2 cellular contexts compared by ENCODE assay signal in the genomic region with DNA sequence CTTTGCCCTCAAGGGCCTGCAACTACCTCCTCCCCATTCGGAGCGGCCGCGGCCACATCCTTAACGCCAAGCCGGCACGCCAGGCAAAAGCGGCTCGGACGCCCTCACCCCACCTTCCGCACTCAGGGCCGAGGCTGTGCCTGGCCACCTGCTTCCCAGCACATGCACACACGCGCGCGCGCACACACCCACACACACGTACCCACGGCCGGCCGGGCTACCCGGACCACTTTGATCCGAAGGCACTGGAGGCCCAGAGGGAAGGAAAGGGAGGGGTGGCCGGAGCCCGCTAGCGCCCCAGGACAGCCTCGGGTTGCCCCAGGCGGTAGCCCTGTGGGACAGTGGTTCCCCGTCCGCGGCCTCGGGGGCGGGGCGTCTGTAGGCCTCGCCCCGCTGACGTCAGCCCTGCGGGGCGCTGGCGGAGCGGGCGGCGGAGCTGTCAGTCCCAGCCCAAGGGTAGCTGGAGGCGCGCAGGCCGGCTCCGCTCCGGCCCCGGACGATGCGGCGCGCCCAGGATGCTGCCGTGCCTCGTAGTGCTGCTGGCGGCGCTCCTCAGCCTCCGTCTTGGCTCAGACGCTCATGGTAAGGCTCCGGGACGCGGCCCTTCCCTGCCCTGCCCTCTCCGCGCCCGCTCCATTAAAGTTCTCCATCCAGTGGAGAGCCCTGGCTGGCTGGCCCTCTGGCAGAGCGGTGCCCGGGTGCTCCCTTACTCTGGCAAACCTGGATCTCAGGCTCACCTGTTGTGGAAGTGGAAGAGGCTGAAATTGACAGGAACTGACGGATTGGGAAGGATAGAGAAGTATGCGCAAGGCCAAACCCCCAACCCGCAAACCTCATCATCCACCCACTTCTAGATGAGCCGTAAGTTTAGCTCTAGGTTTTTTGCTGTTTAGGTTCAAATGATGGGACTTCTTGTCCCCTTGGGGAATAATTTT.
TF ChIP-seq lines count a peak whose summit lies in the region.

Gene IL10RA (plus strand): TSS at position 442 of the 935 bp plus-strand sequence. CDS start 74 bp downstream, at position 516.

TF ChIP-seq in HCT116, 20 proteins besides CTCF, POLR2A, EP300 and RAD21:
- TF ChIP-seq YY1 (IDR thresholded peaks at IDR 0.05; ENCODE audit: extremely low read depth, insufficient replicate concordance, low read depth, low read length) (no peak), SRF (IDR thresholded peaks at IDR 0.05; ENCODE audit: low read depth) (no peak), FOSL1 (IDR thresholded peaks at IDR 0.05; ENCODE audit: low read depth) (no peak), EZH2 (IDR thresholded peaks at IDR 0.05) (no peak), CEBPB (IDR thresholded peaks at IDR 0.05; ENCODE audit: low read depth) (no peak), ELF1 (IDR thresholded peaks at IDR 0.05; ENCODE audit: borderline replicate concordance, low read depth) (no peak), EGR1 (IDR thresholded peaks at IDR 0.05; ENCODE audit: low read depth) (peak; percentile 74), JUND (IDR thresholded peaks at IDR 0.05) (no peak), ZNF274 (IDR thresholded peaks at IDR 0.05; ENCODE audit: low read depth, low read length) (no peak), SP1 (IDR thresholded peaks at IDR 0.05; ENCODE audit: low read depth) (no peak), TCF7L2 (IDR thresholded peaks at IDR 0.05; ENCODE audit: borderline replicate concordance, extremely low read depth, insufficient read depth, insufficient read length) (peak; percentile 29), SIN3A (IDR thresholded peaks at IDR 0.05; ENCODE audit: low read depth) (no peak), CBX3 (IDR thresholded peaks at IDR 0.05; ENCODE audit: low read depth) (0 out of 2 replicates have a peak, but pooled peaks have one; percentile 33), EZH2phosphoT487 (IDR thresholded peaks at IDR 0.05; ENCODE audit: borderline replicate concordance) (no peak), ZFX (IDR thresholded peaks at IDR 0.05) (peak; percentile 51), POLR2AphosphoS5 (IDR thresholded peaks at IDR 0.05; ENCODE audit: low read depth, low read length) (peak; percentile 87)
- TF ChIP-seq, protein P1, sequence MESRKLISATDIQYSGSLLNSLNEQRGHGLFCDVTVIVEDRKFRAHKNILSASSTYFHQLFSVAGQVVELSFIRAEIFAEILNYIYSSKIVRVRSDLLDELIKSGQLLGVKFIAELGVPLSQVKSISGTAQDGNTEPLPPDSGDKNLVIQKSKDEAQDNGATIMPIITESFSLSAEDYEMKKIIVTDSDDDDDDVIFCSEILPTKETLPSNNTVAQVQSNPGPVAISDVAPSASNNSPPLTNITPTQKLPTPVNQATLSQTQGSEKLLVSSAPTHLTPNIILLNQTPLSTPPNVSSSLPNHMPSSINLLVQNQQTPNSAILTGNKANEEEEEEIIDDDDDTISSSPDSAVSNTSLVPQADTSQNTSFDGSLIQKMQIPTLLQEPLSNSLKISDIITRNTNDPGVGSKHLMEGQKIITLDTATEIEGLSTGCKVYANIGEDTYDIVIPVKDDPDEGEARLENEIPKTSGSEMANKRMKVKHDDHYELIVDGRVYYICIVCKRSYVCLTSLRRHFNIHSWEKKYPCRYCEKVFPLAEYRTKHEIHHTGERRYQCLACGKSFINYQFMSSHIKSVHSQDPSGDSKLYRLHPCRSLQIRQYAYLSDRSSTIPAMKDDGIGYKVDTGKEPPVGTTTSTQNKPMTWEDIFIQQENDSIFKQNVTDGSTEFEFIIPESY (IDR thresholded peaks at IDR 0.05; ENCODE audit: extremely low read depth, insufficient replicate concordance, low read length) = no peak
- TF ChIP-seq, protein P2, sequence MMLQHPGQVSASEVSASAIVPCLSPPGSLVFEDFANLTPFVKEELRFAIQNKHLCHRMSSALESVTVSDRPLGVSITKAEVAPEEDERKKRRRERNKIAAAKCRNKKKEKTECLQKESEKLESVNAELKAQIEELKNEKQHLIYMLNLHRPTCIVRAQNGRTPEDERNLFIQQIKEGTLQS (IDR thresholded peaks at IDR 0.05) = no peak
- TF ChIP-seq, protein P3, sequence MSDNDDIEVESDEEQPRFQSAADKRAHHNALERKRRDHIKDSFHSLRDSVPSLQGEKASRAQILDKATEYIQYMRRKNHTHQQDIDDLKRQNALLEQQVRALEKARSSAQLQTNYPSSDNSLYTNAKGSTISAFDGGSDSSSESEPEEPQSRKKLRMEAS (IDR thresholded peaks at IDR 0.05) = peak; percentile 98
- TF ChIP-seq, protein P4, sequence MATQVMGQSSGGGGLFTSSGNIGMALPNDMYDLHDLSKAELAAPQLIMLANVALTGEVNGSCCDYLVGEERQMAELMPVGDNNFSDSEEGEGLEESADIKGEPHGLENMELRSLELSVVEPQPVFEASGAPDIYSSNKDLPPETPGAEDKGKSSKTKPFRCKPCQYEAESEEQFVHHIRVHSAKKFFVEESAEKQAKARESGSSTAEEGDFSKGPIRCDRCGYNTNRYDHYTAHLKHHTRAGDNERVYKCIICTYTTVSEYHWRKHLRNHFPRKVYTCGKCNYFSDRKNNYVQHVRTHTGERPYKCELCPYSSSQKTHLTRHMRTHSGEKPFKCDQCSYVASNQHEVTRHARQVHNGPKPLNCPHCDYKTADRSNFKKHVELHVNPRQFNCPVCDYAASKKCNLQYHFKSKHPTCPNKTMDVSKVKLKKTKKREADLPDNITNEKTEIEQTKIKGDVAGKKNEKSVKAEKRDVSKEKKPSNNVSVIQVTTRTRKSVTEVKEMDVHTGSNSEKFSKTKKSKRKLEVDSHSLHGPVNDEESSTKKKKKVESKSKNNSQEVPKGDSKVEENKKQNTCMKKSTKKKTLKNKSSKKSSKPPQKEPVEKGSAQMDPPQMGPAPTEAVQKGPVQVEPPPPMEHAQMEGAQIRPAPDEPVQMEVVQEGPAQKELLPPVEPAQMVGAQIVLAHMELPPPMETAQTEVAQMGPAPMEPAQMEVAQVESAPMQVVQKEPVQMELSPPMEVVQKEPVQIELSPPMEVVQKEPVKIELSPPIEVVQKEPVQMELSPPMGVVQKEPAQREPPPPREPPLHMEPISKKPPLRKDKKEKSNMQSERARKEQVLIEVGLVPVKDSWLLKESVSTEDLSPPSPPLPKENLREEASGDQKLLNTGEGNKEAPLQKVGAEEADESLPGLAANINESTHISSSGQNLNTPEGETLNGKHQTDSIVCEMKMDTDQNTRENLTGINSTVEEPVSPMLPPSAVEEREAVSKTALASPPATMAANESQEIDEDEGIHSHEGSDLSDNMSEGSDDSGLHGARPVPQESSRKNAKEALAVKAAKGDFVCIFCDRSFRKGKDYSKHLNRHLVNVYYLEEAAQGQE (IDR thresholded peaks at IDR 0.05; ENCODE audit: low read depth) = no peak

TF ChIP-seq in HepG2, 621 proteins besides CTCF, POLR2A, EP300 and RAD21 (continued from another document and continues in another):
- TF ChIP-seq, protein P5, sequence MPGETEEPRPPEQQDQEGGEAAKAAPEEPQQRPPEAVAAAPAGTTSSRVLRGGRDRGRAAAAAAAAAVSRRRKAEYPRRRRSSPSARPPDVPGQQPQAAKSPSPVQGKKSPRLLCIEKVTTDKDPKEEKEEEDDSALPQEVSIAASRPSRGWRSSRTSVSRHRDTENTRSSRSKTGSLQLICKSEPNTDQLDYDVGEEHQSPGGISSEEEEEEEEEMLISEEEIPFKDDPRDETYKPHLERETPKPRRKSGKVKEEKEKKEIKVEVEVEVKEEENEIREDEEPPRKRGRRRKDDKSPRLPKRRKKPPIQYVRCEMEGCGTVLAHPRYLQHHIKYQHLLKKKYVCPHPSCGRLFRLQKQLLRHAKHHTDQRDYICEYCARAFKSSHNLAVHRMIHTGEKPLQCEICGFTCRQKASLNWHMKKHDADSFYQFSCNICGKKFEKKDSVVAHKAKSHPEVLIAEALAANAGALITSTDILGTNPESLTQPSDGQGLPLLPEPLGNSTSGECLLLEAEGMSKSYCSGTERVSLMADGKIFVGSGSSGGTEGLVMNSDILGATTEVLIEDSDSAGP (CRISPR knock-in tag; IDR thresholded peaks at IDR 0.05; ENCODE audit: borderline replicate concordance) = peak; percentile 51; the same call in 1 of the 2 replicates
- TF ChIP-seq ZNF547 (CRISPR knock-in tag; IDR thresholded peaks at IDR 0.05) (0 out of 2 replicates have a peak, but pooled peaks have one; percentile 44), ISL2 (CRISPR knock-in tag; IDR thresholded peaks at IDR 0.05) (0 out of 2 replicates have a peak, but pooled peaks have one; percentile 16), ZBTB3 (CRISPR knock-in tag; IDR thresholded peaks at IDR 0.05; ENCODE audit: borderline replicate concordance, low read depth) (no peak), NFYC (CRISPR knock-in tag; IDR thresholded peaks at IDR 0.05) (peak; percentile 29; the same call in 1 of the 2 replicates), ZNF598 (CRISPR knock-in tag; IDR thresholded peaks at IDR 0.05; ENCODE audit: borderline replicate concordance) (peak; percentile 42; the same call in 1 of the 2 replicates), ZFY (CRISPR knock-in tag; IDR thresholded peaks at IDR 0.05) (peak; percentile 36; the same call in 1 of the 2 replicates), EED (CRISPR knock-in tag; IDR thresholded peaks at IDR 0.05) (0 out of 2 replicates have a peak, but pooled peaks have one; percentile 32), KDM5B (CRISPR knock-in tag; IDR thresholded peaks at IDR 0.05; ENCODE audit: borderline replicate concordance) (peak; percentile 52; the same call in 1 of the 2 replicates), CREB1 (IDR thresholded peaks at IDR 0.05) (peak; percentile 31; the same call in 1 of the 2 replicates), CREB1 (CRISPR knock-in tag; IDR thresholded peaks at IDR 0.05) (no peak), MTF1 (CRISPR knock-in tag; IDR thresholded peaks at IDR 0.05) (no peak), EZH2 (conservative IDR thresholded peaks at IDR 0.05; ENCODE audit: low read depth, low read length) (peak; percentile 25; the same call in 1 of the 2 replicates)
- TF ChIP-seq, protein P6, sequence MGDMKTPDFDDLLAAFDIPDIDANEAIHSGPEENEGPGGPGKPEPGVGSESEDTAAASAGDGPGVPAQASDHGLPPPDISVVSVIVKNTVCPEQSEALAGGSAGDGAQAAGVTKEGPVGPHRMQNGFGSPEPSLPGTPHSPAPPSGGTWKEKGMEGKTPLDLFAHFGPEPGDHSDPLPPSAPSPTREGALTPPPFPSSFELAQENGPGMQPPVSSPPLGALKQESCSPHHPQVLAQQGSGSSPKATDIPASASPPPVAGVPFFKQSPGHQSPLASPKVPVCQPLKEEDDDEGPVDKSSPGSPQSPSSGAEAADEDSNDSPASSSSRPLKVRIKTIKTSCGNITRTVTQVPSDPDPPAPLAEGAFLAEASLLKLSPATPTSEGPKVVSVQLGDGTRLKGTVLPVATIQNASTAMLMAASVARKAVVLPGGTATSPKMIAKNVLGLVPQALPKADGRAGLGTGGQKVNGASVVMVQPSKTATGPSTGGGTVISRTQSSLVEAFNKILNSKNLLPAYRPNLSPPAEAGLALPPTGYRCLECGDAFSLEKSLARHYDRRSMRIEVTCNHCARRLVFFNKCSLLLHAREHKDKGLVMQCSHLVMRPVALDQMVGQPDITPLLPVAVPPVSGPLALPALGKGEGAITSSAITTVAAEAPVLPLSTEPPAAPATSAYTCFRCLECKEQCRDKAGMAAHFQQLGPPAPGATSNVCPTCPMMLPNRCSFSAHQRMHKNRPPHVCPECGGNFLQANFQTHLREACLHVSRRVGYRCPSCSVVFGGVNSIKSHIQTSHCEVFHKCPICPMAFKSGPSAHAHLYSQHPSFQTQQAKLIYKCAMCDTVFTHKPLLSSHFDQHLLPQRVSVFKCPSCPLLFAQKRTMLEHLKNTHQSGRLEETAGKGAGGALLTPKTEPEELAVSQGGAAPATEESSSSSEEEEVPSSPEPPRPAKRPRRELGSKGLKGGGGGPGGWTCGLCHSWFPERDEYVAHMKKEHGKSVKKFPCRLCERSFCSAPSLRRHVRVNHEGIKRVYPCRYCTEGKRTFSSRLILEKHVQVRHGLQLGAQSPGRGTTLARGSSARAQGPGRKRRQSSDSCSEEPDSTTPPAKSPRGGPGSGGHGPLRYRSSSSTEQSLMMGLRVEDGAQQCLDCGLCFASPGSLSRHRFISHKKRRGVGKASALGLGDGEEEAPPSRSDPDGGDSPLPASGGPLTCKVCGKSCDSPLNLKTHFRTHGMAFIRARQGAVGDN (CRISPR knock-in tag; IDR thresholded peaks at IDR 0.05) = peak; percentile 70
- TF ChIP-seq, protein P7, sequence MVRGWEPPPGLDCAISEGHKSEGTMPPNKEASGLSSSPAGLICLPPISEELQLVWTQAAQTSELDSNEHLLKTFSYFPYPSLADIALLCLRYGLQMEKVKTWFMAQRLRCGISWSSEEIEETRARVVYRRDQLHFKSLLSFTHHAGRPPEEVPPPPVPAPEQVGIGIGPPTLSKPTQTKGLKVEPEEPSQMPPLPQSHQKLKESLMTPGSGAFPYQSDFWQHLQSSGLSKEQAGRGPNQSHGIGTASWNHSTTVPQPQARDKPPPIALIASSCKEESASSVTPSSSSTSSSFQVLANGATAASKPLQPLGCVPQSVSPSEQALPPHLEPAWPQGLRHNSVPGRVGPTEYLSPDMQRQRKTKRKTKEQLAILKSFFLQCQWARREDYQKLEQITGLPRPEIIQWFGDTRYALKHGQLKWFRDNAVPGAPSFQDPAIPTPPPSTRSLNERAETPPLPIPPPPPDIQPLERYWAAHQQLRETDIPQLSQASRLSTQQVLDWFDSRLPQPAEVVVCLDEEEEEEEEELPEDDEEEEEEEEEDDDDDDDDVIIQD (CRISPR knock-in tag; IDR thresholded peaks at IDR 0.05; ENCODE audit: low read depth) = no peak
- TF ChIP-seq, protein P8, sequence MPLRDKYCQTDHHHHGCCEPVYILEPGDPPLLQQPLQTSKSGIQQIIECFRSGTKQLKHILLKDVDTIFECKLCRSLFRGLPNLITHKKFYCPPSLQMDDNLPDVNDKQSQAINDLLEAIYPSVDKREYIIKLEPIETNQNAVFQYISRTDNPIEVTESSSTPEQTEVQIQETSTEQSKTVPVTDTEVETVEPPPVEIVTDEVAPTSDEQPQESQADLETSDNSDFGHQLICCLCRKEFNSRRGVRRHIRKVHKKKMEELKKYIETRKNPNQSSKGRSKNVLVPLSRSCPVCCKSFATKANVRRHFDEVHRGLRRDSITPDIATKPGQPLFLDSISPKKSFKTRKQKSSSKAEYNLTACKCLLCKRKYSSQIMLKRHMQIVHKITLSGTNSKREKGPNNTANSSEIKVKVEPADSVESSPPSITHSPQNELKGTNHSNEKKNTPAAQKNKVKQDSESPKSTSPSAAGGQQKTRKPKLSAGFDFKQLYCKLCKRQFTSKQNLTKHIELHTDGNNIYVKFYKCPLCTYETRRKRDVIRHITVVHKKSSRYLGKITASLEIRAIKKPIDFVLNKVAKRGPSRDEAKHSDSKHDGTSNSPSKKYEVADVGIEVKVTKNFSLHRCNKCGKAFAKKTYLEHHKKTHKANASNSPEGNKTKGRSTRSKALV (CRISPR knock-in tag; IDR thresholded peaks at IDR 0.05) = peak; percentile 65; the same call in 1 of the 2 replicates
- TF ChIP-seq, protein P9, sequence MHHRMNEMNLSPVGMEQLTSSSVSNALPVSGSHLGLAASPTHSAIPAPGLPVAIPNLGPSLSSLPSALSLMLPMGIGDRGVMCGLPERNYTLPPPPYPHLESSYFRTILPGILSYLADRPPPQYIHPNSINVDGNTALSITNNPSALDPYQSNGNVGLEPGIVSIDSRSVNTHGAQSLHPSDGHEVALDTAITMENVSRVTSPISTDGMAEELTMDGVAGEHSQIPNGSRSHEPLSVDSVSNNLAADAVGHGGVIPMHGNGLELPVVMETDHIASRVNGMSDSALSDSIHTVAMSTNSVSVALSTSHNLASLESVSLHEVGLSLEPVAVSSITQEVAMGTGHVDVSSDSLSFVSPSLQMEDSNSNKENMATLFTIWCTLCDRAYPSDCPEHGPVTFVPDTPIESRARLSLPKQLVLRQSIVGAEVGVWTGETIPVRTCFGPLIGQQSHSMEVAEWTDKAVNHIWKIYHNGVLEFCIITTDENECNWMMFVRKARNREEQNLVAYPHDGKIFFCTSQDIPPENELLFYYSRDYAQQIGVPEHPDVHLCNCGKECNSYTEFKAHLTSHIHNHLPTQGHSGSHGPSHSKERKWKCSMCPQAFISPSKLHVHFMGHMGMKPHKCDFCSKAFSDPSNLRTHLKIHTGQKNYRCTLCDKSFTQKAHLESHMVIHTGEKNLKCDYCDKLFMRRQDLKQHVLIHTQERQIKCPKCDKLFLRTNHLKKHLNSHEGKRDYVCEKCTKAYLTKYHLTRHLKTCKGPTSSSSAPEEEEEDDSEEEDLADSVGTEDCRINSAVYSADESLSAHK (CRISPR knock-in tag; IDR thresholded peaks at IDR 0.05; ENCODE audit: borderline replicate concordance) = no peak
- TF ChIP-seq, protein P3 (IDR thresholded peaks at IDR 0.05) = 0 out of 2 replicates have a peak, but pooled peaks have one; percentile 31
